In the genomic region with DNA sequence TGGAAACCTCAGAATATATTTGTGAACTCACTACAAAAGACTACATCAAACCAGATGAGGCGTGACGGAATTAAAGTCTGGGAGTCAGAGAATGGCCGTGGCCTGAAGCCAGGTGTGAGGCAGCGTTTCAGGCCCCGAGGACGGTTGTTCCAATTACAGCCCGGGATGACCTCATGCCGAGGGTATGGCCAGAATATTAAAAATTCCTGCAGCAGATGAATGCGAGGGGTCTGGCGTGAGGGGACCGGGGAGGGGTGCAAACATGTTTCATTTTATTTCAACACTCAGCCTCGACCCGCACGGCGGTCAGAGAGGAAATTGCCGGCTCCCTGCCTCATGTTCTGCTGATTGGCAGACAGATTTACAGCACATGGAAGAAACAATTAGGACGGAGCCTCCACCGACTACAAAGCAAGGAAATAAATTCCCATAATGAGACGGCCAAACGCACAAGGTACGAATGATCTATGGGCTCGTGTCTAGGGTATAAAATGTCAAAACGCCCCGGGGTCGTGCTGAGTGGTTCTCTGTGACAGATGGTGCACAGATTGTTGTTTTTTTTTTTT, we compare ENCODE assay signal across 17 cellular contexts.
DNase-seq lines count a peak whose midpoint lies in the region; FAIRE-seq and TF ChIP-seq lines count a peak whose summit lies in the region.
"Had no signal": no experiment of that assay in that cellular context is flagged by ENCODE, and none has a peak within 500 bp of the region (broad histone marks: within the 10 kb centered on the region; RNA-seq: fewer than 3 reads in every experiment).

No MANE protein-coding gene starts in this region.

- no peaks in the 10 kb centered on the region for H3K27me3 ChIP-seq in small intestine (ENCODE audit: control insufficient read depth in 2 of 2, insufficient read depth in 2 of 2, low read length in 2 of 2)
- H3K27me3 ChIP-seq: body of pancreas, uterus had no signal

- no peak for TF ChIP-seq CTCF in RWPE1 (conservative IDR thresholded peaks at IDR 0.05; ENCODE audit: low read depth)

- H3K27ac ChIP-seq in RWPE1 (no peak overlapping the region), small intestine (ENCODE audit: low read depth in 1 of 2, low read length in 1 of 2) (no peak overlapping the region)
- H3K27ac ChIP-seq: body of pancreas, neutrophil, uterus had no signal

- no peaks in the 10 kb centered on the region for H3K36me3 Mint-ChIP-seq in activated T-helper 2 cell treated with anti-CD3 and anti-CD28 coated beads, Interferon-gamma antibody, Interleukin-2, Interleukin-4, amounts not matched to agents 10 μg/mL and 5 μg/mL and 100 μg/mL, durations not matched to agents 14 hours and 24 hours and 36 hours (ENCODE audit: low read depth)
- H3K36me3 Mint-ChIP-seq: CD14-positive monocyte had no signal

- H3K27me3 Mint-ChIP-seq in activated T-helper 2 cell treated with anti-CD3 and anti-CD28 coated beads, Interferon-gamma antibody, Interleukin-2, Interleukin-4, amounts not matched to agents 10 μg/mL and 5 μg/mL and 100 μg/mL, durations not matched to agents 14 hours and 24 hours and 36 hours (ENCODE audit: low read depth), result no peaks in the 10 kb centered on the region

- no peak overlapping the region for H3K4me3 ChIP-seq in small intestine (ENCODE audit: low read depth in 1 of 2, low read length in 2 of 2)
- H3K4me3 ChIP-seq: body of pancreas, uterus had no signal

- H3K4me1 Mint-ChIP-seq in activated T-helper 2 cell treated with anti-CD3 and anti-CD28 coated beads, Interferon-gamma antibody, Interleukin-2, Interleukin-4, amounts not matched to agents 10 μg/mL and 5 μg/mL and 100 μg/mL, durations not matched to agents 14 hours and 24 hours and 36 hours (ENCODE audit: low read depth), result no peaks in the 10 kb centered on the region
- H3K4me1 Mint-ChIP-seq: CD14-positive monocyte had no signal

- DNase-seq in GM04504 (ENCODE audit: low read depth) (peak; percentile 91), left kidney (ENCODE audit: low read depth, low spot score) (peak; percentile 86), stromal cell of bone marrow (ENCODE audit: low read depth) (peak; percentile 71), RWPE1 (ENCODE audit: low spot score) (no peak), small intestine (no peak)
- DNase-seq in activated T-helper 2 cell treated with anti-CD3 and anti-CD28 coated beads, Interferon-gamma antibody, Interleukin-2, Interleukin-4, amounts not matched to agents 10 μg/mL and 5 μg/mL and 100 μg/mL, durations not matched to agents 14 hours and 24 hours and 36 hours (ENCODE audit: low spot score), result peak; percentile 3
- no peak for DNase-seq in activated effector memory CD4-positive, alpha-beta T cell treated with anti-CD3 and anti-CD28 coated beads, Interleukin-2, amount 50 U/mL, for 16 hours
- DNase-seq: activated CD8-positive, alpha-beta T cell treated with anti-CD3 and anti-CD28 coated beads, Interleukin-2, amount 10 ng/mL, durations not matched to agents 7 days and 5 days; activated naive CD4-positive, alpha-beta T cell; body of pancreas; NCI-H1930; NCI-H510A treated with DMSO at 0.1 percent for 48 hours; stimulated activated naive CD4-positive, alpha-beta T cell treated with Interleukin-2 at 50 U/mL for 16 hours; uterus had no signal

- POLR2A ChIA-PET in RWPE1 (lab: Yijun Ruan, JAX; ENCODE audit: low non-redundant PET), result no interaction called here

- no peaks in the 10 kb centered on the region for H3K9me3 ChIP-seq in small intestine (ENCODE audit: control insufficient read depth, low read depth)
- H3K9me3 ChIP-seq: body of pancreas, neutrophil, uterus had no signal

- 76 to 83% (median 79%) methylated on average over 25 of the region's 25 CpGs for WGBS in small intestine, 3 donors

- H3K27ac Mint-ChIP-seq in activated T-helper 2 cell treated with anti-CD3 and anti-CD28 coated beads, Interferon-gamma antibody, Interleukin-2, Interleukin-4, amounts not matched to agents 10 μg/mL and 5 μg/mL and 100 μg/mL, durations not matched to agents 14 hours and 24 hours and 36 hours, result no peak overlapping the region
- H3K27ac Mint-ChIP-seq: activated CD8-positive, alpha-beta T cell treated with anti-CD3 and anti-CD28 coated beads, Interleukin-2, amount 10 ng/mL, durations not matched to agents 7 days and 5 days; CD14-positive monocyte had no signal

- no peaks in the 10 kb centered on the region for H3K9me3 Mint-ChIP-seq in activated T-helper 2 cell treated with anti-CD3 and anti-CD28 coated beads, Interferon-gamma antibody, Interleukin-2, Interleukin-4, amounts not matched to agents 10 μg/mL and 5 μg/mL and 100 μg/mL, durations not matched to agents 14 hours and 24 hours and 36 hours

- intact Hi-C loops in activated T-helper 2 cell treated with anti-CD3 and anti-CD28 coated beads, Interferon-gamma antibody, Interleukin-2, Interleukin-4, amounts not matched to agents 10 μg/mL and 5 μg/mL and 100 μg/mL, durations not matched to agents 14 hours and 24 hours and 36 hours (cut with micrococcal nuclease), result no loop called here

- H3K4me3 Mint-ChIP-seq in activated T-helper 2 cell treated with anti-CD3 and anti-CD28 coated beads, Interferon-gamma antibody, Interleukin-2, Interleukin-4, amounts not matched to agents 10 μg/mL and 5 μg/mL and 100 μg/mL, durations not matched to agents 14 hours and 24 hours and 36 hours (ENCODE audit: low read depth), result no peak overlapping the region
- H3K4me3 Mint-ChIP-seq: activated CD8-positive, alpha-beta T cell treated with anti-CD3 and anti-CD28 coated beads, Interleukin-2, amount 10 ng/mL, durations not matched to agents 7 days and 5 days; CD14-positive monocyte had no signal

- H3K36me3 ChIP-seq in small intestine (ENCODE audit: control insufficient read depth in 2 of 2, insufficient read depth in 2 of 2, low read length in 2 of 2), result no peaks in the 10 kb centered on the region
- H3K36me3 ChIP-seq: neutrophil, uterus had no signal

- FAIRE-seq in small intestine (lab: Jason Lieb, UNC), result no peak
- FAIRE-seq: G401.6 had no signal

- no peaks in the 10 kb centered on the region for H3K4me1 ChIP-seq in small intestine (ENCODE audit: control insufficient read depth in 2 of 2, insufficient read depth in 1 of 2, low read depth in 1 of 2, low read length in 1 of 2)
- H3K4me1 ChIP-seq: body of pancreas, uterus had no signal

- CTCF ChIA-PET in RWPE1 (lab: Yijun Ruan, JAX), result no interaction called here

Comparison
In these comparisons a context has a peak if more than half of its experiments do, and no peak if none do; other contexts are left out.
1. DNase-seq: peak in GM04504 (single experiment), activated T-helper 2 cell treated with anti-CD3 and anti-CD28 coated beads, Interferon-gamma antibody, Interleukin-2, Interleukin-4, amounts not matched to agents 10 μg/mL and 5 μg/mL and 100 μg/mL, durations not matched to agents 14 hours and 24 hours and 36 hours (single experiment), left kidney (single experiment) and stromal cell of bone marrow (single experiment); none in activated effector memory CD4-positive, alpha-beta T cell treated with anti-CD3 and anti-CD28 coated beads, Interleukin-2, amount 50 U/mL, for 16 hours (single experiment), RWPE1 (single experiment) and small intestine (single experiment).